Comparison of ENCODE assay signal across 8 cellular contexts in the genomic region with DNA sequence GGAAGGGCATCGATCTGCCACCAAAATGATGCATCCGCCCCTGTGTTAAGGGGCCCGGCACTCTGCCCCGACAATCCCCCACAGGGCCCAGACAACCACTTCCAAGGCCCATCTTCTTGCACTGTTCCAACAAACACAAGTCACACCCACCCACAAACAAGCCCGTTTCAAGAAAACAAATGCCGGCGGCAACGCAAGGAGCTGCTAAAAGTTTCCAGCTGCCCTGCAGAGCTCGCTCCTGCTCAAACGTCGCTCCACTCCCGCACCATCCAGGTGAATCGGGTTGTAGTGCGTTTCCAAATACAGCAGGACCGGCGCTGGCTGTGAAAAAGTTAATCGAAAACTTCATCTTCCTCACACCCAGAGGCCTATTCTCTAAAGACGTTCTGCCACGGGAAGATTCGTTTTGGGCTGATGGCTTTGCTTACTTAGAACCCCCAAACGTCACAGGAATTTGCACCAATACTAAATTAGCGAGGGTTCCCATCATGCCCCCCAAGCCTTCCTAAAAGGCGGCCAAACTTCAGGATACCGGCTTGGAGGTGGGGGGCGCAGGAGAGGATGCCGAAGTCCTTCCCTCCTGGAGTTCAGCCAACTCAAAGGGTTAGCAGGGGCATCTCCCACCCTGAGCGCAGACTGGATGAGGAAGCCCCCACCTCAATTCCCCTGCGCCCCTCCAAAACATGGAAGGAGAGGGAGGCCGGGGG.
DNase-seq lines count a peak whose midpoint lies in the region; ATAC-seq and TF ChIP-seq lines count a peak whose summit lies in the region.

No MANE protein-coding gene starts in this region.

- peak overlapping the region; percentile 62 for H3K4me2 ChIP-seq in DOHH2 (ENCODE audit: low read length)
- H3K4me2 ChIP-seq in neural progenitor cell, result peak overlapping the region; percentile 99

- no peaks in the 10 kb centered on the region for H3K27me3 Mint-ChIP-seq in activated CD4-positive, alpha-beta T cell treated with anti-CD3 and anti-CD28 coated beads for 36 hours
- H3K27me3 Mint-ChIP-seq in endodermal cell (ENCODE audit: insufficient read depth), result peaks cover 46% of the 10 kb centered on the region
- peaks cover 38% of the 10 kb centered on the region for H3K27me3 Mint-ChIP-seq in neural progenitor cell (ENCODE audit: insufficient read depth, low read depth)

- H3K27ac Mint-ChIP-seq in activated CD4-positive, alpha-beta T cell treated with anti-CD3 and anti-CD28 coated beads for 36 hours, result peak overlapping the region; percentile 83
- no peak overlapping the region for H3K27ac Mint-ChIP-seq in endodermal cell
- H3K27ac Mint-ChIP-seq in neural progenitor cell, result no peak overlapping the region

- DNase-seq in activated CD4-positive, alpha-beta T cell treated with anti-CD3 and anti-CD28 coated beads for 36 hours, result peak; percentile 45
- DNase-seq in endodermal cell (peak; percentile 66), neural progenitor cell (ENCODE audit: low spot score) (peak; percentile 38), 8988T (no peak), NCI-H2227 (lab: John Stamatoyannopoulos, UW; ENCODE audit: unreplicated experiment) (no peak), NCI-H345 treated with DMSO at 0.1 percent for 48 hours (lab: John Stamatoyannopoulos, UW; ENCODE audit: unreplicated experiment) (no peak), occipital lobe (lab: John Stamatoyannopoulos, UW) (no peak)

- TF ChIP-seq CTCF in DOHH2 (IDR thresholded peaks at IDR 0.05; ENCODE audit: low read depth, low read length, poor library complexity, severe bottlenecking), result no peak
- no peak for TF ChIP-seq CTCF in endodermal cell (conservative IDR thresholded peaks at IDR 0.05)
- TF ChIP-seq CTCF in neural progenitor cell (IDR thresholded peaks at IDR 0.05), result no peak

- H3K9me3 ChIP-seq in DOHH2 (ENCODE audit: control insufficient read depth, insufficient read depth, low read length) (no peaks in the 10 kb centered on the region), endodermal cell (ENCODE audit: control insufficient read depth, low read length) (no peaks in the 10 kb centered on the region), neural progenitor cell (ENCODE audit: low read depth) (no peaks in the 10 kb centered on the region)

- H2AFZ ChIP-seq in neural progenitor cell (replicated peaks), result peak overlapping the region; percentile 52

- peaks cover 9% of the 10 kb centered on the region for H3F3A ChIP-seq in DOHH2 (ENCODE audit: control insufficient read depth, insufficient read depth)
- H3F3A ChIP-seq in neural progenitor cell (ENCODE audit: low read depth), result peaks cover 22% of the 10 kb centered on the region

- no peaks in the 10 kb centered on the region for H3K36me3 Mint-ChIP-seq in activated CD4-positive, alpha-beta T cell treated with anti-CD3 and anti-CD28 coated beads for 36 hours (ENCODE audit: low read depth)
- H3K36me3 Mint-ChIP-seq in endodermal cell (ENCODE audit: low read depth) (no peaks in the 10 kb centered on the region), neural progenitor cell (no peaks in the 10 kb centered on the region)

- H3K4me3 ChIP-seq in DOHH2 (ENCODE audit: low read length) (peak overlapping the region; percentile 31; the same call in 1 of the 2 replicates), endodermal cell (ENCODE audit: low read length) (peak overlapping the region; percentile 58), neural progenitor cell (peak overlapping the region; percentile 67)

- H3K36me3 ChIP-seq in DOHH2 (ENCODE audit: control insufficient read depth, low read length), result no peaks in the 10 kb centered on the region
- no peaks in the 10 kb centered on the region for H3K36me3 ChIP-seq in endodermal cell (ENCODE audit: control insufficient read depth, insufficient read depth, low read length)
- H3K36me3 ChIP-seq in neural progenitor cell, result no peaks in the 10 kb centered on the region

- no peaks in the 10 kb centered on the region for H3K79me2 ChIP-seq in DOHH2 (ENCODE audit: control insufficient read depth, low read length)
- no peaks in the 10 kb centered on the region for H3K79me2 ChIP-seq in neural progenitor cell (ENCODE audit: low read depth)

- peak overlapping the region; percentile 78 for H3K4me3 Mint-ChIP-seq in activated CD4-positive, alpha-beta T cell treated with anti-CD3 and anti-CD28 coated beads for 36 hours
- H3K4me3 Mint-ChIP-seq in endodermal cell (peak overlapping the region; percentile 78), neural progenitor cell (peak overlapping the region; percentile 81)

- peaks cover 41% of the 10 kb centered on the region for H3K4me1 Mint-ChIP-seq in activated CD4-positive, alpha-beta T cell treated with anti-CD3 and anti-CD28 coated beads for 36 hours
- H3K4me1 Mint-ChIP-seq in endodermal cell (peaks cover 17% of the 10 kb centered on the region), neural progenitor cell (peaks cover 10% of the 10 kb centered on the region)

- CTCF ChIA-PET in activated CD4-positive, alpha-beta T cell treated with anti-CD3 and anti-CD28 coated beads for 36 hours (lab: Charles Lee), result interaction anchor here (0.7 to 3.0 kb wide), 4 partner anchors 23 to 85 kb away, joined by 3 to 16 read pairs (median 6); no protein-coding TSS in a partner anchor

- H3K9me3 Mint-ChIP-seq in activated CD4-positive, alpha-beta T cell treated with anti-CD3 and anti-CD28 coated beads for 36 hours (ENCODE audit: low read depth), result no peaks in the 10 kb centered on the region
- H3K9me3 Mint-ChIP-seq in endodermal cell (no peaks in the 10 kb centered on the region), neural progenitor cell (no peaks in the 10 kb centered on the region)

- peaks cover 34% of the 10 kb centered on the region for H3K27me3 ChIP-seq in DOHH2 (ENCODE audit: control insufficient read depth, low read length)
- peaks cover 62% of the 10 kb centered on the region for H3K27me3 ChIP-seq in endodermal cell (ENCODE audit: control insufficient read depth, insufficient read depth, low read length, poor library complexity, severe bottlenecking)
- H3K27me3 ChIP-seq in neural progenitor cell, result peaks cover 60% of the 10 kb centered on the region

- H3K9me2 ChIP-seq in DOHH2 (replicated peaks; ENCODE audit: control insufficient read depth, low read length), result no peaks in the 10 kb centered on the region

- peaks cover 32% of the 10 kb centered on the region for H3K4me1 ChIP-seq in DOHH2 (ENCODE audit: control insufficient read depth, low read length)
- H3K4me1 ChIP-seq in endodermal cell (ENCODE audit: control insufficient read depth, insufficient read depth, low read length), result no peaks in the 10 kb centered on the region
- H3K4me1 ChIP-seq in neural progenitor cell, result peaks cover 4% of the 10 kb centered on the region

- H3K9ac ChIP-seq in endodermal cell (ENCODE audit: extremely low read depth, low read length, poor library complexity, severe bottlenecking) (no peak overlapping the region), neural progenitor cell (no peak overlapping the region)

- intact Hi-C loops in activated CD4-positive, alpha-beta T cell treated with anti-CD3 and anti-CD28 coated beads for 36 hours (cut with DNase I, micrococcal nuclease), result loop anchor here (1.0 to 10.0 kb wide), 8 partner anchors 37 to 1590 kb away; a partner anchor contains a TSS

- ATAC-seq in activated CD4-positive, alpha-beta T cell treated with anti-CD3 and anti-CD28 coated beads for 36 hours, result no peak

- H4K20me1 ChIP-seq in DOHH2 (ENCODE audit: control insufficient read depth, insufficient read depth, low read depth, low read length) (no peaks in the 10 kb centered on the region), neural progenitor cell (ENCODE audit: low read depth) (peaks cover 9% of the 10 kb centered on the region)

- WGBS in endodermal cell (ENCODE audit: insufficient coverage in 1 of 2, insufficient read length in 1 of 2), 2 experiments, result 12 to 23% methylated on average over 13 to 26 of the region's 29 CpGs

- H3K27ac ChIP-seq in DOHH2 (ENCODE audit: low read depth, low read length) (no peak overlapping the region), endodermal cell (ENCODE audit: low read depth, low read length) (no peak overlapping the region), neural progenitor cell (no peak overlapping the region)

- POLR2A ChIA-PET in activated CD4-positive, alpha-beta T cell treated with anti-CD3 and anti-CD28 coated beads for 36 hours (lab: Charles Lee), result interaction anchor here (1.1 kb wide), 1 partner anchor 40 kb away, joined by 5 read pairs; no protein-coding TSS in a partner anchor

Comparison
In these comparisons a context has a peak if more than half of its experiments do, and no peak if none do; other contexts are left out.
1. DNase-seq: peak in activated CD4-positive, alpha-beta T cell treated with anti-CD3 and anti-CD28 coated beads for 36 hours (single experiment), endodermal cell (single experiment) and neural progenitor cell (single experiment); none in 8988T (single experiment), NCI-H2227 (single experiment), NCI-H345 treated with DMSO at 0.1 percent for 48 hours (single experiment) and occipital lobe (single experiment).
2. Peak in every context shown above with its lines, with median percentiles within 50 percentile points of each other: H3K4me3 ChIP-seq and H3K4me3 Mint-ChIP-seq.